10 cellular contexts compared by ENCODE assay signal in the genomic region with DNA sequence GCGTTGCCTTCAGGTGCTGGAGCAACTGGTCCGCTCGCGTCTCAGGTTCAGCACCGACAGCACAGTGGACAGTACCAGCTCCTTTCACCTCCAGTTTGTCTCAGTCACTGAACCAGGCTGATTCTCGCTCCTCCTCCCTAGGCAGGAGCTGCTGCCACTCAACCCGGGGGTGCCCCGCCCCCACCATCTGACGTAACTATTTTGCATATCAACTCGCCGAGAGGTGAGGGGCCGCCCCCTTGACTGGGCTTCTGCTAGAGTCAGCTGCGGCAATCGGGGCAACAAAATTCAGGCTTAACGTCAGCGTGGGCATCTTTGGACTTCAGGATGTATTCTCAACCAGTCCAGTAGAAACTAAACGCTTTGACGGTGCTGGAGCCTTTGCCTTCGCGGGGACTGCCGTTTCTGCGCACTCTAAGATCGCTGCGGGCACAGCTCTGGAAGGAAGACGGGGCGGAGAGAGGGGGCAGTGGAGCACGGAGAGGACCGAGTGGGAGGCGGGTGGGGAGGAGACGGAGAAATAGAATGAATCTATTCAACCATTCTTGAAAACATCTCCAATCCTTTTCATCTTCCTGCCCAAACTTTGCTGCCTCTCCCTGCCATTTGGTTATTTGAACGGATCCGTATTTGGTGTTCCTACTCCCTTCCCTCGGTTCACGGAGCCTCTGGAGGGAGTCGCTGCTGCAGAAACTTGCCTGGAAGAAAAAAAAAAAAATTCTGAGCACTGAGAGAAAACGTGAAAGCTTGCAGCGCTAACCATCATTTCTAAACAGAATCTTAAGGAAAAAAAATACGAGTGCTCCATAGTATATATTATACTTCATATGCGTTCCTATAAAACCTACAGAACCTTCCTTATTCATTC. TPM values are rescaled to one million over a fixed set of nuclear protein-coding genes. Genes with fewer than 3 reads are reported as not detected.
DNase-seq lines count a peak whose midpoint lies in the region; ATAC-seq and TF ChIP-seq lines count a peak whose summit lies in the region.
"Had no signal": no experiment of that assay in that cellular context is flagged by ENCODE, and none has a peak within 500 bp of the region (broad histone marks: within the 10 kb centered on the region; RNA-seq: fewer than 3 reads in every experiment).

A gene (minus strand): TSS at position 109 of the 868 bp plus-strand sequence. CDS start 52,604 bp downstream, outside the sequence.

- peaks cover 2% of the 10 kb centered on the region for H3K4me1 Mint-ChIP-seq in activated CD4-positive, alpha-beta memory T cell treated with anti-CD3 and anti-CD28 coated beads, Interleukin-2, amount 10 ng/mL, durations not matched to agents 7 days and 5 days

- no peaks in the 10 kb centered on the region for H3K36me3 ChIP-seq in HCT116 (ENCODE audit: control insufficient read depth in 1 of 2, insufficient read depth in 2 of 2, low read length in 2 of 2)
- H3K36me3 ChIP-seq in esophagus squamous epithelium, result no peaks in the 10 kb centered on the region
- no peaks in the 10 kb centered on the region for H3K36me3 ChIP-seq in muscle layer of duodenum (ENCODE audit: control insufficient read depth in 1 of 2, insufficient read depth in 2 of 2, low read length in 2 of 2)

- no peaks in the 10 kb centered on the region for H3K27me3 ChIP-seq in HCT116 (ENCODE audit: insufficient read depth, low read length)
- peaks cover 0 to 9% (median 0%) of the 10 kb centered on the region in 4 donors for H3K27me3 ChIP-seq in esophagus squamous epithelium
- H3K27me3 ChIP-seq in muscle layer of duodenum (ENCODE audit: low read depth, low read length), result no peaks in the 10 kb centered on the region

- ATAC-seq in HCT116, result no peak

- H3K9me3 ChIP-seq in HCT116 (ENCODE audit: control insufficient read depth in 1 of 2, insufficient read depth in 1 of 2, low read depth in 1 of 2, low read length in 2 of 2), result no peaks in the 10 kb centered on the region
- no peaks in the 10 kb centered on the region for H3K9me3 ChIP-seq in esophagus squamous epithelium
- no peaks in the 10 kb centered on the region for H3K9me3 ChIP-seq in muscle layer of duodenum (ENCODE audit: control insufficient read depth in 1 of 2, low read length in 2 of 2)

- TF ChIP-seq CTCF in HCT116 (IDR thresholded peaks at IDR 0.05 in 2 of 3, conservative IDR thresholded peaks at IDR 0.05 in 1 of 3; ENCODE audit: borderline replicate concordance in 1 of 3, insufficient read depth in 1 of 3, low read depth in 2 of 3, low read length in 2 of 3) (no peak), esophagus squamous epithelium (IDR thresholded peaks at IDR 0.05) (no peak)

- 2 to 9% methylated on average over 26 to 28 of the region's 39 CpGs for WGBS in esophagus squamous epithelium, 2 donors

- H3K79me2 ChIP-seq in HCT116 (ENCODE audit: insufficient read depth, low read length), result no peaks in the 10 kb centered on the region

- H3K27ac ChIP-seq in HCT116 (ENCODE audit: low read depth, low read length) (no peak within 1 kb of the TSS), esophagus squamous epithelium (no peak within 1 kb of the TSS), muscle layer of duodenum (ENCODE audit: low read length) (no peak within 1 kb of the TSS), substantia nigra (ENCODE audit: low read depth, low read length, poor library complexity, severe bottlenecking) (peak within 1 kb of the TSS; percentile 43)

- H3K4me3 Mint-ChIP-seq in activated CD4-positive, alpha-beta memory T cell treated with anti-CD3 and anti-CD28 coated beads, Interleukin-2, amount 10 ng/mL, durations not matched to agents 7 days and 5 days, result no peak within 1 kb of the TSS

- no peaks in the 10 kb centered on the region for H3K36me3 Mint-ChIP-seq in activated CD4-positive, alpha-beta memory T cell treated with anti-CD3 and anti-CD28 coated beads, Interleukin-2, amount 10 ng/mL, durations not matched to agents 7 days and 5 days (ENCODE audit: low read depth)

- intact Hi-C loops in HCT116 (cut with micrococcal nuclease), result loop anchor here (10.0 kb wide), 1 partner anchor 909 kb away; no protein-coding TSS in a partner anchor
- intact Hi-C loops in esophagus squamous epithelium (cut with DNase I), result no loop called here

- peaks cover 4 to 10% of the 10 kb centered on the region in 2 experiments; a peak in 2 of 4 replicates for H3K4me1 ChIP-seq in HCT116 (ENCODE audit: control insufficient read depth in 1 of 2, insufficient read depth in 2 of 2, low read length in 2 of 2)
- H3K4me1 ChIP-seq in esophagus squamous epithelium, result peaks cover 0 to 12% (median 0%) of the 10 kb centered on the region in 3 donors
- peaks cover 0 to 9% of the 10 kb centered on the region in 2 donors for H3K4me1 ChIP-seq in muscle layer of duodenum (ENCODE audit: control insufficient read depth in 1 of 2, insufficient read depth in 2 of 2, low read length in 2 of 2)

- no peak within 1 kb of the TSS for H3K9ac ChIP-seq in HCT116 (ENCODE audit: low read length)

- peaks cover 2% of the 10 kb centered on the region for H3K27me3 Mint-ChIP-seq in activated CD4-positive, alpha-beta memory T cell treated with anti-CD3 and anti-CD28 coated beads, Interleukin-2, amount 10 ng/mL, durations not matched to agents 7 days and 5 days

- H3K4me3 ChIP-seq in HCT116 (replicated peaks in 1 of 2; ENCODE audit: low read depth in 1 of 2, low read length in 2 of 2) (no peak within 1 kb of the TSS), esophagus squamous epithelium (peak within 1 kb of the TSS in 3 of 4 donors; percentile 10 to 54 (median 28)), muscle layer of duodenum (ENCODE audit: low read depth in 1 of 2, low read length in 2 of 2) (peak within 1 kb of the TSS; percentile 67 to 79)

- TF ChIP-seq POLR2A in HCT116 (IDR thresholded peaks at IDR 0.05; ENCODE audit: borderline replicate concordance, extremely low read depth, insufficient read depth, insufficient read length) (no peak), esophagus squamous epithelium (IDR thresholded peaks at IDR 0.05) (no peak)

- H2AFZ ChIP-seq in HCT116 (ENCODE audit: low read depth, low read length, poor library complexity, severe bottlenecking), result no peak within 1 kb of the TSS

- no peak for TF ChIP-seq RAD21 in HCT116 (IDR thresholded peaks at IDR 0.05; ENCODE audit: low read depth)

- RAD21 ChIA-PET in HCT116 (lab: Charles Lee; ENCODE audit: low non-redundant PET in 1 of 2, low total read pairs in 2 of 2, uncharacterized antibody in 2 of 2, unreplicated experiment in 2 of 2), result no interaction called here

- POLR2A ChIA-PET in HCT116 (lab: Charles Lee), result no interaction called here
- POLR2A ChIA-PET in activated CD4-positive, alpha-beta memory T cell treated with anti-CD3 and anti-CD28 coated beads, Interleukin-2, amount 10 ng/mL, durations not matched to agents 7 days and 5 days (lab: Charles Lee), result no interaction called here

- DNase-seq in NCI-H1417 (lab: John Stamatoyannopoulos, UW) (peak in 2 of 3 experiments; percentile 73 to 78), NCI-H1417 treated with DMSO at 0.1 percent for 48 hours (lab: John Stamatoyannopoulos, UW) (no peak), HCT116 (ENCODE audit: low read depth, low spot score) (no peak), NCI-H1092 treated with DMSO at 0.1 percent for 48 hours (lab: John Stamatoyannopoulos, UW) (peak; percentile 39), esophagus squamous epithelium (lab: John Stamatoyannopoulos, UW) (no peak), substantia nigra (lab: John Stamatoyannopoulos, UW) (peak; percentile 2 to 97 (median 64))
- peak; percentile 19 for DNase-seq in activated CD4-positive, alpha-beta memory T cell treated with anti-CD3 and anti-CD28 coated beads, Interleukin-2, amount 10 ng/mL, durations not matched to agents 7 days and 5 days

- no TSS peak for BruUV-seq in HCT116 (replicated peaks; lab: Mats Ljungman, UMichigan)

- H3K4me2 ChIP-seq in HCT116 (ENCODE audit: low read length), result no peak within 1 kb of the TSS

- H3K9me2 ChIP-seq in HCT116 (ENCODE audit: insufficient read depth), result no peaks in the 10 kb centered on the region

- CTCF ChIA-PET in HCT116 (lab: Charles Lee), result no interaction called here
- CTCF ChIA-PET in activated CD4-positive, alpha-beta memory T cell treated with anti-CD3 and anti-CD28 coated beads, Interleukin-2, amount 10 ng/mL, durations not matched to agents 7 days and 5 days (lab: Charles Lee), result interaction anchor here (0.8 kb wide), 1 partner anchor 9 kb away, joined by 3 read pairs; no protein-coding TSS in a partner anchor

- H3K27ac Mint-ChIP-seq in activated CD4-positive, alpha-beta memory T cell treated with anti-CD3 and anti-CD28 coated beads, Interleukin-2, amount 10 ng/mL, durations not matched to agents 7 days and 5 days, result no peak within 1 kb of the TSS

- H4K20me1 ChIP-seq in HCT116 (ENCODE audit: insufficient read depth), result no peaks in the 10 kb centered on the region

- H3K9me3 Mint-ChIP-seq in activated CD4-positive, alpha-beta memory T cell treated with anti-CD3 and anti-CD28 coated beads, Interleukin-2, amount 10 ng/mL, durations not matched to agents 7 days and 5 days, result no peaks in the 10 kb centered on the region

TF ChIP-seq in HCT116, 20 proteins besides CTCF, POLR2A, EP300 and RAD21:
- no peak for TF ChIP-seq SP1 (IDR thresholded peaks at IDR 0.05; ENCODE audit: low read depth)
- TF ChIP-seq, protein P1, sequence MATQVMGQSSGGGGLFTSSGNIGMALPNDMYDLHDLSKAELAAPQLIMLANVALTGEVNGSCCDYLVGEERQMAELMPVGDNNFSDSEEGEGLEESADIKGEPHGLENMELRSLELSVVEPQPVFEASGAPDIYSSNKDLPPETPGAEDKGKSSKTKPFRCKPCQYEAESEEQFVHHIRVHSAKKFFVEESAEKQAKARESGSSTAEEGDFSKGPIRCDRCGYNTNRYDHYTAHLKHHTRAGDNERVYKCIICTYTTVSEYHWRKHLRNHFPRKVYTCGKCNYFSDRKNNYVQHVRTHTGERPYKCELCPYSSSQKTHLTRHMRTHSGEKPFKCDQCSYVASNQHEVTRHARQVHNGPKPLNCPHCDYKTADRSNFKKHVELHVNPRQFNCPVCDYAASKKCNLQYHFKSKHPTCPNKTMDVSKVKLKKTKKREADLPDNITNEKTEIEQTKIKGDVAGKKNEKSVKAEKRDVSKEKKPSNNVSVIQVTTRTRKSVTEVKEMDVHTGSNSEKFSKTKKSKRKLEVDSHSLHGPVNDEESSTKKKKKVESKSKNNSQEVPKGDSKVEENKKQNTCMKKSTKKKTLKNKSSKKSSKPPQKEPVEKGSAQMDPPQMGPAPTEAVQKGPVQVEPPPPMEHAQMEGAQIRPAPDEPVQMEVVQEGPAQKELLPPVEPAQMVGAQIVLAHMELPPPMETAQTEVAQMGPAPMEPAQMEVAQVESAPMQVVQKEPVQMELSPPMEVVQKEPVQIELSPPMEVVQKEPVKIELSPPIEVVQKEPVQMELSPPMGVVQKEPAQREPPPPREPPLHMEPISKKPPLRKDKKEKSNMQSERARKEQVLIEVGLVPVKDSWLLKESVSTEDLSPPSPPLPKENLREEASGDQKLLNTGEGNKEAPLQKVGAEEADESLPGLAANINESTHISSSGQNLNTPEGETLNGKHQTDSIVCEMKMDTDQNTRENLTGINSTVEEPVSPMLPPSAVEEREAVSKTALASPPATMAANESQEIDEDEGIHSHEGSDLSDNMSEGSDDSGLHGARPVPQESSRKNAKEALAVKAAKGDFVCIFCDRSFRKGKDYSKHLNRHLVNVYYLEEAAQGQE (IDR thresholded peaks at IDR 0.05; ENCODE audit: low read depth), result peak; percentile 41

RNA-seq across cellular contexts. Expression of the gene that starts here (rescaled TPM):
- total RNA-seq in HCT116 (2021; ENCODE audit: unreplicated experiment) (not detected), esophagus squamous epithelium (not detected)
- polyA plus RNA-seq in HCT116 (2012), result not detected in 2 replicates
- not detected for total RNA-seq in activated CD4-positive, alpha-beta memory T cell treated with anti-CD3 and anti-CD28 coated beads, Interleukin-2, amount 10 ng/mL, durations not matched to agents 7 days and 5 days
- total RNA-seq: dermis microvascular lymphatic vessel endothelial cell had no signal
- polyA plus RNA-seq: AG04450 had no signal

Comparison
In these comparisons a context has a peak if more than half of its experiments do, and no peak if none do; other contexts are left out.
1. DNase-seq: peak in NCI-H1417 (2 of 3), NCI-H1092 treated with DMSO at 0.1 percent for 48 hours (single experiment) and substantia nigra (49 of 49); none in NCI-H1417 treated with DMSO at 0.1 percent for 48 hours (single experiment), HCT116 (single experiment) and esophagus squamous epithelium (single experiment).
2. Peak in DNase-seq in activated CD4-positive, alpha-beta memory T cell treated with anti-CD3 and anti-CD28 coated beads, Interleukin-2, amount 10 ng/mL, durations not matched to agents 7 days and 5 days; RNA of the gene not detected or under 1 TPM.
3. H3K4me3 ChIP-seq: peak in esophagus squamous epithelium (3 of 4) and muscle layer of duodenum (2 of 2); none in HCT116 (0 of 2).